ENCODE assay signal across 9 cellular contexts in genomic region chr1:172845371-172845770, GRCh38.
DNase-seq lines count a peak whose midpoint lies in the region; ATAC-seq and TF ChIP-seq lines count a peak whose summit lies in the region.
"Had no signal": no experiment of that assay in that cellular context is flagged by ENCODE, and none has a peak within 500 bp of the region (broad histone marks: within the 10 kb centered on the region; RNA-seq: fewer than 3 reads in every experiment).

No MANE protein-coding gene starts in this region.

- peaks cover 6% of the 10 kb centered on the region for H3K4me1 ChIP-seq in suprapubic skin

- H3K4me3 ChIP-seq in SK-N-MC (0 out of 2 replicates have a peak overlapping the region, but pooled peaks have one; percentile 10), suprapubic skin (no peak overlapping the region), MG63 (no peak overlapping the region)

- CTCF ChIA-PET in activated naive CD4-positive, alpha-beta T cell treated with anti-CD3 and anti-CD28 coated beads, Interleukin-2, amount 10 ng/mL, durations not matched to agents 7 days and 5 days (lab: Charles Lee), result interaction anchor here (0.6 kb wide), 1 partner anchor 334 kb away, joined by 3 read pairs; no protein-coding TSS in a partner anchor

- H3K4me1 Mint-ChIP-seq in activated naive CD4-positive, alpha-beta T cell treated with anti-CD3 and anti-CD28 coated beads, Interleukin-2, amount 10 ng/mL, durations not matched to agents 7 days and 5 days, result peaks cover 17% of the 10 kb centered on the region

- no peaks in the 10 kb centered on the region for H3K36me3 ChIP-seq in SK-N-MC (ENCODE audit: insufficient read depth, low read length)
- no peaks in the 10 kb centered on the region for H3K36me3 ChIP-seq in suprapubic skin
- no peaks in the 10 kb centered on the region for H3K36me3 ChIP-seq in MG63

- no peak for TF ChIP-seq CTCF in suprapubic skin (IDR thresholded peaks at IDR 0.05)

- H3K36me3 Mint-ChIP-seq in activated naive CD4-positive, alpha-beta T cell treated with anti-CD3 and anti-CD28 coated beads, Interleukin-2, amount 10 ng/mL, durations not matched to agents 7 days and 5 days, result no peaks in the 10 kb centered on the region

- no peak overlapping the region for H3K4me3 Mint-ChIP-seq in activated naive CD4-positive, alpha-beta T cell treated with anti-CD3 and anti-CD28 coated beads, Interleukin-2, amount 10 ng/mL, durations not matched to agents 7 days and 5 days

- 43% methylated on average over 2 of the region's 2 CpGs for WGBS in suprapubic skin

- H3K27ac Mint-ChIP-seq in activated naive CD4-positive, alpha-beta T cell treated with anti-CD3 and anti-CD28 coated beads, Interleukin-2, amount 10 ng/mL, durations not matched to agents 7 days and 5 days, result peak overlapping the region; percentile 5

- no peak for TF ChIP-seq EP300 in suprapubic skin (IDR thresholded peaks at IDR 0.05)

- ATAC-seq in GM19328 (IDR thresholded peaks at IDR 0.05; ENCODE audit: unreplicated experiment), result no peak

- no peak overlapping the region for H3K9ac ChIP-seq in SK-N-MC (ENCODE audit: insufficient read length)

- peak overlapping the region; percentile 19; the same call in 1 of the 2 replicates for H3K27ac ChIP-seq in SK-N-MC
- no peak overlapping the region for H3K27ac ChIP-seq in suprapubic skin
- H3K27ac ChIP-seq: RWPE1 had no signal

- no peak for TF ChIP-seq POLR2A in suprapubic skin (IDR thresholded peaks at IDR 0.05)

- DNase-seq in EH (ENCODE audit: low read depth) (peak; percentile 51), SK-N-MC (ENCODE audit: low read depth, low spot score) (no peak), cortex of kidney (lab: John Stamatoyannopoulos, UW) (no peak), suprapubic skin (ENCODE audit: low spot score in 2 of 2) (no peak), MG63 (no peak)
- DNase-seq in activated naive CD4-positive, alpha-beta T cell treated with anti-CD3 and anti-CD28 coated beads, Interleukin-2, amount 10 ng/mL, durations not matched to agents 7 days and 5 days, result peak; percentile 22
- DNase-seq in stimulated activated CD4-positive, alpha-beta T cell treated with anti-CD3 and anti-CD28 coated beads, Interleukin-12 subunit alpha, Interleukin-12 subunit beta, amount 100 ng/mL, for 48 hours (ENCODE audit: low read depth in 2 of 3, low spot score in 1 of 3), result peak; percentile 57 to 62 (median 57)

- peaks cover 37% of the 10 kb centered on the region for H3K27me3 Mint-ChIP-seq in activated naive CD4-positive, alpha-beta T cell treated with anti-CD3 and anti-CD28 coated beads, Interleukin-2, amount 10 ng/mL, durations not matched to agents 7 days and 5 days

- H3K9me3 Mint-ChIP-seq in activated naive CD4-positive, alpha-beta T cell treated with anti-CD3 and anti-CD28 coated beads, Interleukin-2, amount 10 ng/mL, durations not matched to agents 7 days and 5 days, result no peaks in the 10 kb centered on the region

- H3K27me3 ChIP-seq in suprapubic skin, result no peaks in the 10 kb centered on the region
- no peaks in the 10 kb centered on the region for H3K27me3 ChIP-seq in MG63

- H3K9me3 ChIP-seq in SK-N-MC (ENCODE audit: low read depth, low read length) (no peaks in the 10 kb centered on the region), suprapubic skin (no peaks in the 10 kb centered on the region), MG63 (no peaks in the 10 kb centered on the region)

Comparison
In these comparisons a context has a peak if more than half of its experiments do, and no peak if none do; other contexts are left out.
1. DNase-seq: peak in EH (single experiment), activated naive CD4-positive, alpha-beta T cell treated with anti-CD3 and anti-CD28 coated beads, Interleukin-2, amount 10 ng/mL, durations not matched to agents 7 days and 5 days (single experiment) and stimulated activated CD4-positive, alpha-beta T cell treated with anti-CD3 and anti-CD28 coated beads, Interleukin-12 subunit alpha, Interleukin-12 subunit beta, amount 100 ng/mL, for 48 hours (3 of 3); none in SK-N-MC (single experiment), cortex of kidney (single experiment), suprapubic skin (0 of 2) and MG63 (single experiment).